Comparison of ENCODE assay signal across 20 cellular contexts in the genomic region with DNA sequence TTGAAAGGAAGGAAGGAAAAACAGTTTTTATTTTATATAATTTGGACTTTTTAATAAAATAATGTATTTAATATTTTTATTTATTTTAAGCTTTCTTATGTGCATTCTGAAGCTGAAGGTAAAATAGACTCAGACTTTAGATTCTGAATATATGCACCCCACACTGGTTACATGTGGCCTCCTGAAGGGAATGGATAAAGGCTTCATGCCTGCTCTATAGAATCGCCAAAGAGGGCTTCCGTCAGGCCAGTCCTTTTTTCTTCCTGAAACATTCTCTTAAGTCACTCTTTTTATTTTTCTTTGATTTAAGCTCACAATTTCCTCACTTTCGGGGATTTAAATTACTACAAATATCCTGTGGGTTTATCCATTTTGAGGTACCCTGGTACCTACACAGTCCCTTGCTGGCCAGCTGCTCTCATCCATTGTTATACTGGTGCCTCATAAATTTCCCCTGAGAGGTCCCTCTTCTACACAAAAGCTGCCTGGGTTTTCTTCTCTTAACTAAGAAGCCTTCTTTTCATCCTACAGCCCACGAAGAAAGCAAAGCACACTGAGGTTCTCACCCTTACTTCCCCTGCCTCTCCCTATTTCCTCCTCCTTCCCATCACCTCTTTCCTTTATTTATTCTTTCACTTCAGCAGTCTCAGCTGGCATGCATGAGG.
"Had no signal": no experiment of that assay in that cellular context is flagged by ENCODE, and none has a peak within 500 bp of the region (broad histone marks: within the 10 kb centered on the region; RNA-seq: fewer than 3 reads in every experiment).

No MANE protein-coding gene starts in this region.

- H3K36me3 ChIP-seq: left lung, sigmoid colon, stomach, vagina had no signal

- H3K27ac ChIP-seq: dorsolateral prefrontal cortex, left lung, sigmoid colon, stomach, vagina had no signal

- H3K27ac Mint-ChIP-seq: activated B cell treated with CpG ODN at 0.5 μM for 24 hours; activated CD8-positive, alpha-beta T cell treated with anti-CD3 and anti-CD28 coated beads for 36 hours; activated naive CD8-positive, alpha-beta T cell treated with anti-CD3 and anti-CD28 coated beads, Interleukin-2, amount 10 ng/mL, durations not matched to agents 7 days and 5 days; activated T-helper 17 cell treated with anti-CD3 and anti-CD28 coated beads, Interleukin-2, amount 50 U/mL, for 72 hours; stimulated activated effector memory CD8-positive, alpha-beta T cell treated with anti-CD3 and anti-CD28 coated beads, Interleukin-12 subunit alpha, Interleukin-12 subunit beta, amount 100 ng/mL, for 72 hours had no signal

- H3K27me3 Mint-ChIP-seq: activated B cell treated with CpG ODN at 0.5 μM for 24 hours had no signal

- H3K4me3 Mint-ChIP-seq: activated B cell treated with CpG ODN at 0.5 μM for 24 hours; activated CD8-positive, alpha-beta T cell treated with anti-CD3 and anti-CD28 coated beads for 36 hours; activated naive CD8-positive, alpha-beta T cell treated with anti-CD3 and anti-CD28 coated beads, Interleukin-2, amount 10 ng/mL, durations not matched to agents 7 days and 5 days; activated T-helper 17 cell treated with anti-CD3 and anti-CD28 coated beads, Interleukin-2, amount 50 U/mL, for 72 hours; stimulated activated effector memory CD8-positive, alpha-beta T cell treated with anti-CD3 and anti-CD28 coated beads, Interleukin-12 subunit alpha, Interleukin-12 subunit beta, amount 100 ng/mL, for 72 hours had no signal

- H3K27me3 ChIP-seq: dorsolateral prefrontal cortex, left lung, sigmoid colon, stomach, vagina had no signal

- H3K9me3 ChIP-seq: left lung, sigmoid colon, stomach, vagina had no signal

- H3K4me3 ChIP-seq: dorsolateral prefrontal cortex, left lung, sigmoid colon, stomach, vagina had no signal

- ATAC-seq: activated CD8-positive, alpha-beta T cell treated with anti-CD3 and anti-CD28 coated beads for 36 hours; activated T-helper 17 cell treated with anti-CD3 and anti-CD28 coated beads, Interleukin-2, amount 50 U/mL, for 72 hours; left lung; stimulated activated effector memory CD8-positive, alpha-beta T cell treated with anti-CD3 and anti-CD28 coated beads, Interleukin-12 subunit alpha, Interleukin-12 subunit beta, amount 100 ng/mL, for 72 hours had no signal

- H3K36me3 Mint-ChIP-seq: activated naive CD8-positive, alpha-beta T cell treated with anti-CD3 and anti-CD28 coated beads, Interleukin-2, amount 10 ng/mL, durations not matched to agents 7 days and 5 days; stimulated activated effector memory CD8-positive, alpha-beta T cell treated with anti-CD3 and anti-CD28 coated beads, Interleukin-12 subunit alpha, Interleukin-12 subunit beta, amount 100 ng/mL, for 72 hours had no signal

- H3K4me1 Mint-ChIP-seq: activated B cell treated with CpG ODN at 0.5 μM for 24 hours; activated T-helper 17 cell treated with anti-CD3 and anti-CD28 coated beads, Interleukin-2, amount 50 U/mL, for 72 hours; stimulated activated effector memory CD8-positive, alpha-beta T cell treated with anti-CD3 and anti-CD28 coated beads, Interleukin-12 subunit alpha, Interleukin-12 subunit beta, amount 100 ng/mL, for 72 hours had no signal

- H3K4me1 ChIP-seq: left lung had no signal

- H3K9me3 Mint-ChIP-seq: activated B cell treated with CpG ODN at 0.5 μM for 24 hours; activated CD8-positive, alpha-beta T cell treated with anti-CD3 and anti-CD28 coated beads for 36 hours; activated naive CD8-positive, alpha-beta T cell treated with anti-CD3 and anti-CD28 coated beads, Interleukin-2, amount 10 ng/mL, durations not matched to agents 7 days and 5 days; activated T-helper 17 cell treated with anti-CD3 and anti-CD28 coated beads, Interleukin-2, amount 50 U/mL, for 72 hours; stimulated activated effector memory CD8-positive, alpha-beta T cell treated with anti-CD3 and anti-CD28 coated beads, Interleukin-12 subunit alpha, Interleukin-12 subunit beta, amount 100 ng/mL, for 72 hours had no signal

- DNase-seq: activated B cell treated with CpG ODN at 0.5 μM for 24 hours; activated CD4-positive, alpha-beta T cell treated with anti-CD3 and anti-CD28 coated beads for 48 hours; activated CD8-positive, alpha-beta T cell treated with anti-CD3 and anti-CD28 coated beads for 36 hours; activated naive CD4-positive, alpha-beta T cell; activated naive CD8-positive, alpha-beta T cell treated with anti-CD3 and anti-CD28 coated beads, Interleukin-2, amount 10 ng/mL, durations not matched to agents 7 days and 5 days; activated T-cell treated with anti-CD3 and anti-CD28 coated beads, Interleukin-2, amount 50 U/mL, for 1 hour; amygdala; caudate nucleus; dorsolateral prefrontal cortex; erythroblast; foreskin melanocyte; head of caudate nucleus; left lung; sigmoid colon; stimulated activated CD4-positive, alpha-beta T cell treated with anti-CD3 and anti-CD28 coated beads, Interleukin-4, amount 100 ng/mL, for 24 hours; stomach; trophoblast cell had no signal
